In genomic region chr1:37666241-37666867, GRCh38 we compare ENCODE assay signal across 2 cellular contexts.
TF ChIP-seq lines count a peak whose summit lies in the region.

No MANE protein-coding gene starts in this region.

TF ChIP-seq in HepG2, 621 proteins besides CTCF, POLR2A, EP300 and RAD21:
- TF ChIP-seq ZNF768 (CRISPR knock-in tag; IDR thresholded peaks at IDR 0.05) (peak; percentile 69), FOXP4 (CRISPR knock-in tag; IDR thresholded peaks at IDR 0.05) (no peak), ATF7 (IDR thresholded peaks at IDR 0.05) (peak; percentile 24; the same call in 1 of the 2 replicates), ATF7 (CRISPR knock-in tag; IDR thresholded peaks at IDR 0.05) (no peak)
TF ChIP-seq in HepG2: peak in this region for 2.

TF ChIP-seq in K562, 482 proteins besides CTCF, POLR2A, EP300 and RAD21:
- TF ChIP-seq FOXK1 (CRISPR knock-in tag; IDR thresholded peaks at IDR 0.05; ENCODE audit: borderline replicate concordance), result no peak
- TF ChIP-seq FOXJ3 (CRISPR knock-in tag; IDR thresholded peaks at IDR 0.05), result no peak
- no peak for TF ChIP-seq KAT7 (CRISPR knock-in tag; IDR thresholded peaks at IDR 0.05; ENCODE audit: borderline replicate concordance)
- no peak for TF ChIP-seq ZNF175 (CRISPR knock-in tag; IDR thresholded peaks at IDR 0.05; ENCODE audit: low read depth)
- no peak for TF ChIP-seq MIER1 (IDR thresholded peaks at IDR 0.05; ENCODE audit: low read depth)
- no peak for TF ChIP-seq ZNF174 (CRISPR knock-in tag; IDR thresholded peaks at IDR 0.05)
- TF ChIP-seq RBM25 (IDR thresholded peaks at IDR 0.05; ENCODE audit: low read depth, low read length, severe bottlenecking), result peak; percentile 72
- TF ChIP-seq RCOR1 (IDR thresholded peaks at IDR 0.05; ENCODE audit: borderline replicate concordance in 1 of 2, low read depth in 2 of 2, low read length in 2 of 2), result no peak
- no peak for TF ChIP-seq NR3C1 (CRISPR knock-in tag; IDR thresholded peaks at IDR 0.05)
- TF ChIP-seq ZKSCAN1 (IDR thresholded peaks at IDR 0.05; ENCODE audit: low read depth, low read length), result peak; percentile 83
- TF ChIP-seq ZBTB11 (CRISPR knock-in tag; IDR thresholded peaks at IDR 0.05), result no peak
- no peak for TF ChIP-seq POU5F1 (IDR thresholded peaks at IDR 0.05; ENCODE audit: borderline replicate concordance, low read depth, low read length, partially characterized antibody)
- TF ChIP-seq CEBPB (tag; IDR thresholded peaks at IDR 0.05), result no peak
- no peak for TF ChIP-seq HDAC1 (IDR thresholded peaks at IDR 0.05)
- no peak for TF ChIP-seq E2F5 (CRISPR knock-in tag; IDR thresholded peaks at IDR 0.05)
- TF ChIP-seq RBM17 (IDR thresholded peaks at IDR 0.05; ENCODE audit: borderline replicate concordance, low read depth, low read length), result no peak
- TF ChIP-seq ZNF518B (CRISPR knock-in tag; IDR thresholded peaks at IDR 0.05), result no peak
- TF ChIP-seq ZNF311 (CRISPR knock-in tag; IDR thresholded peaks at IDR 0.05), result no peak
- no peak for TF ChIP-seq TSHZ1 (CRISPR knock-in tag; IDR thresholded peaks at IDR 0.05)
- peak; percentile 66 for TF ChIP-seq ZFP36 (IDR thresholded peaks at IDR 0.05; ENCODE audit: low read depth, low read length, partially characterized antibody)
- no peak for TF ChIP-seq ZNF41 (CRISPR knock-in tag; conservative IDR thresholded peaks at IDR 0.05)
- TF ChIP-seq ZNF561 (CRISPR knock-in tag; conservative IDR thresholded peaks at IDR 0.05), result no peak
- TF ChIP-seq ZNF76 (CRISPR knock-in tag; IDR thresholded peaks at IDR 0.05; ENCODE audit: borderline replicate concordance), result no peak
- no peak for TF ChIP-seq MAFF (IDR thresholded peaks at IDR 0.05; ENCODE audit: low read length)
- peak; percentile 42; the same call in 1 of the 2 replicates for TF ChIP-seq BCOR (IDR thresholded peaks at IDR 0.05)
- no peak for TF ChIP-seq RAD51 (IDR thresholded peaks at IDR 0.05; ENCODE audit: borderline replicate concordance, low read depth)
- TF ChIP-seq ZEB2 (IDR thresholded peaks at IDR 0.05), result no peak
- TF ChIP-seq SRSF1 (IDR thresholded peaks at IDR 0.05; ENCODE audit: low read depth, low read length), result no peak
- no peak for TF ChIP-seq AFF1 (IDR thresholded peaks at IDR 0.05; ENCODE audit: low read depth in 1 of 2, partially characterized antibody in 2 of 2)
